In the genomic region with DNA sequence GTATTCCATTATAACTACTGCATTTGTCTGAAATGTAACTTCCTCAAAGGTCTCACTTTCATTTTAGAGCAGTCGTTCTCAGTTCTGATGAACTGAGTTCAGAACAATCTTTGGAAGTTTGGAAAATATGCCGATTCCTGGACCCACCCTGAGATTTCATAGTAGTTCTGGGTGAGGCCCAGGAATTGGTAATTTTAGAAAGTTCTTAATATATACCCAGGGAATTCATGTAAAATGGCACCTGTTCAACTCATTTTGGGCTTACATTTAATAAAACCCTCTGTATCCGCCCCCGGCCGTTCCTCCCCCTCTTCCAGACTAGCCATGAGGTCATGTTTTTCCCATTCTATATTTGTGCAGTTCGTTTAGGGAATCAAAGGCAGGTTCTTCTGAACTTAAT, we compare ENCODE assay signal across 10 cellular contexts. TPM values are rescaled to one million over a fixed set of nuclear protein-coding genes. Genes with fewer than 3 reads are reported as not detected.
DNase-seq lines count a peak whose midpoint lies in the region; ATAC-seq and TF ChIP-seq lines count a peak whose summit lies in the region.
"Had no signal": no experiment of that assay in that cellular context is flagged by ENCODE, and none has a peak within 500 bp of the region (broad histone marks: within the 10 kb centered on the region; RNA-seq: fewer than 3 reads in every experiment).

No MANE protein-coding gene starts in this region.

- ATAC-seq in Right ventricle myocardium inferior = no peak
- ATAC-seq in memory B cell (ENCODE audit: low read depth) = no peak
- ATAC-seq in GM18502 (IDR thresholded peaks at IDR 0.05; ENCODE audit: poor library complexity, unreplicated experiment) = no peak

- no peaks in the 10 kb centered on the region for H3K36me3 ChIP-seq in ascending aorta
- H3K36me3 ChIP-seq in vagina = no peaks in the 10 kb centered on the region

- H3K4me1 Mint-ChIP-seq in memory B cell = peaks cover 38% of the 10 kb centered on the region

- peak overlapping the region; percentile 92 to 94 for H3K27ac ChIP-seq in ascending aorta
- H3K27ac ChIP-seq in vagina = peak overlapping the region; percentile 96

- H3K4me1 ChIP-seq in ascending aorta (peaks cover 13 to 49% of the 10 kb centered on the region in 2 donors), vagina (peaks cover 49% of the 10 kb centered on the region)

- peak overlapping the region; percentile 84 for H3K4me3 Mint-ChIP-seq in memory B cell

- DNase-seq in Right ventricle myocardium inferior (ENCODE audit: missing footprints) = peak; percentile 65
- no peak for DNase-seq in cardiac septum (ENCODE audit: low spot score)
- DNase-seq in ascending aorta (ENCODE audit: low spot score in 2 of 2) = peak in 1 of 2 donors; percentile 83
- no peak for DNase-seq in memory B cell (ENCODE audit: low spot score in 2 of 2)
- no peak for DNase-seq in vagina (ENCODE audit: extremely low spot score in 2 of 2)
- no peak for DNase-seq in germinal center (ENCODE audit: low spot score)
- DNase-seq in NCI-H524 treated with DMSO at 0.1 percent for 48 hours (lab: John Stamatoyannopoulos, UW) = no peak

- no peaks in the 10 kb centered on the region for H3K27me3 Mint-ChIP-seq in memory B cell

- no peaks in the 10 kb centered on the region for H3K36me3 Mint-ChIP-seq in memory B cell

- no peaks in the 10 kb centered on the region for H3K9me3 Mint-ChIP-seq in memory B cell

- H3K27me3 ChIP-seq in ascending aorta (no peaks in the 10 kb centered on the region), vagina (no peaks in the 10 kb centered on the region)

- intact Hi-C loops in Right ventricle myocardium inferior (cut with DNase I) = loop anchor here (5.0 kb wide), 2 partner anchors 95 to 180 kb away; a partner anchor contains a TSS
- intact Hi-C loops in cardiac septum (cut with DNase I) = loop anchor here (10.0 kb wide), 1 partner anchor 183 kb away; no protein-coding TSS in a partner anchor
- intact Hi-C loops in ascending aorta (cut with DNase I) = loop anchor here (2.0 to 5.0 kb wide), 6 partner anchors 53 to 1675 kb away; a partner anchor contains a TSS
- intact Hi-C loops in vagina (cut with DNase I) = loop anchor here (5.0 to 10.0 kb wide), 2 partner anchors 95 to 183 kb away; a partner anchor contains a TSS

- TF ChIP-seq POLR2A in vagina (IDR thresholded peaks at IDR 0.05) = no peak

- H3K27ac Mint-ChIP-seq in memory B cell = peak overlapping the region; percentile 95

- TF ChIP-seq CTCF in ascending aorta (IDR thresholded peaks at IDR 0.05) (no peak), vagina (IDR thresholded peaks at IDR 0.05) (no peak)

- H3K9me3 ChIP-seq in ascending aorta (no peaks in the 10 kb centered on the region), vagina (no peaks in the 10 kb centered on the region)

- peak overlapping the region; percentile 32 to 36 for H3K4me3 ChIP-seq in ascending aorta
- peak overlapping the region; percentile 27 to 30 for H3K4me3 ChIP-seq in vagina

RNA-seq across cellular contexts. Expression of a gene that starts 5.9 kb away (rescaled TPM):
- total RNA-seq in Right ventricle myocardium inferior (not detected), cardiac septum (not detected), ascending aorta (not detected), vagina (not detected)
- total RNA-seq: left colon, SK-MEL-5 had no signal

RNA-seq across cellular contexts. Expression of a gene that starts 53.3 kb away (rescaled TPM):
- 2.4 TPM for total RNA-seq in Right ventricle myocardium inferior
- total RNA-seq in cardiac septum = 1.6 TPM
- 6.7 TPM for total RNA-seq in ascending aorta
- 11.0 TPM for total RNA-seq in vagina
